ENCODE assay signal across 16 cellular contexts in genomic region chr2:85680707-85681353, GRCh38. TPM values are rescaled to one million over a fixed set of nuclear protein-coding genes. Genes with fewer than 3 reads are reported as not detected.
DNase-seq lines count a peak whose midpoint lies in the region; ATAC-seq and TF ChIP-seq lines count a peak whose summit lies in the region.
"Had no signal": no experiment of that assay in that cellular context is flagged by ENCODE, and none has a peak within 500 bp of the region (broad histone marks: within the 10 kb centered on the region; RNA-seq: fewer than 3 reads in every experiment).

No MANE protein-coding gene starts in this region.

- peaks cover 32% of the 10 kb centered on the region for H3K4me1 Mint-ChIP-seq in activated CD8-positive, alpha-beta memory T cell treated with anti-CD3 and anti-CD28 coated beads, Interleukin-2, amount 10 ng/mL, durations not matched to agents 7 days and 5 days
- H3K4me1 Mint-ChIP-seq: neural crest cell had no signal

- intact Hi-C loops in dorsolateral prefrontal cortex (cut with DNase I) = no loop called here

- H3K4me3 ChIP-seq in dorsolateral prefrontal cortex (no peak overlapping the region), skeletal muscle tissue (ENCODE audit: low read length in 3 of 3) (no peak overlapping the region)
- H3K4me3 ChIP-seq: ascending aorta; BLaER1 treated with 17β-estradiol and CSF1 and Interleukin-3, amounts not matched to agents 10 nM and 100 nM; GM23338 had no signal

- no peaks in the 10 kb centered on the region for H3K27me3 ChIP-seq in dorsolateral prefrontal cortex
- H3K27me3 ChIP-seq in skeletal muscle tissue (ENCODE audit: control insufficient read depth in 3 of 3, insufficient read depth in 3 of 3, low read length in 3 of 3) = no peaks in the 10 kb centered on the region
- H3K27me3 ChIP-seq: ascending aorta; BLaER1 treated with 17β-estradiol and CSF1 and Interleukin-3, amounts not matched to agents 10 nM and 100 nM had no signal

- ATAC-seq in activated CD8-positive, alpha-beta memory T cell treated with anti-CD3 and anti-CD28 coated beads, Interleukin-2, amount 10 ng/mL, durations not matched to agents 7 days and 5 days = peak; percentile 56
- ATAC-seq in GM19455 (IDR thresholded peaks at IDR 0.05; ENCODE audit: unreplicated experiment) = no peak
- ATAC-seq in omental fat pad (ENCODE audit: low FRiP score) = no peak
- ATAC-seq in GM19324 (IDR thresholded peaks at IDR 0.05; ENCODE audit: low FRiP score, unreplicated experiment) = no peak
- ATAC-seq: GM23338 had no signal

- H3K27ac Mint-ChIP-seq in activated CD8-positive, alpha-beta memory T cell treated with anti-CD3 and anti-CD28 coated beads, Interleukin-2, amount 10 ng/mL, durations not matched to agents 7 days and 5 days = peak overlapping the region; percentile 82
- H3K27ac Mint-ChIP-seq: GM23338 had no signal

- peak overlapping the region in 1 of 3 donors; percentile 41 for H3K9ac ChIP-seq in skeletal muscle tissue (ENCODE audit: low read depth in 1 of 3, low read length in 3 of 3)
- H3K9ac ChIP-seq: BLaER1 treated with 17β-estradiol and CSF1 and Interleukin-3, amounts not matched to agents 10 nM and 100 nM; KMS-11 had no signal

- CTCF ChIA-PET in activated CD8-positive, alpha-beta memory T cell treated with anti-CD3 and anti-CD28 coated beads, Interleukin-2, amount 10 ng/mL, durations not matched to agents 7 days and 5 days (lab: Charles Lee) = interaction anchor here (0.6 to 9.6 kb wide), 15 partner anchors 12 to 399 kb away, joined by 3 to 189 read pairs (median 6); partner anchors contain the start of gene GNLY

- TF ChIP-seq CTCF in dorsolateral prefrontal cortex (IDR thresholded peaks at IDR 0.05 in 54 of 56, conservative IDR thresholded peaks at IDR 0.05 in 2 of 56; ENCODE audit: low read depth in 1 of 56, partially characterized antibody in 56 of 56) = peak in 1 of 56 donors; percentile 7
- TF ChIP-seq CTCF in omental fat pad (IDR thresholded peaks at IDR 0.05) = no peak

- H3K36me3 ChIP-seq in skeletal muscle tissue (ENCODE audit: control insufficient read depth in 3 of 3, insufficient read depth in 3 of 3, low read length in 3 of 3) = no peaks in the 10 kb centered on the region
- H3K36me3 ChIP-seq: ascending aorta; BLaER1 treated with 17β-estradiol and CSF1 and Interleukin-3, amounts not matched to agents 10 nM and 100 nM had no signal

- peaks cover 7% of the 10 kb centered on the region for H3K36me3 Mint-ChIP-seq in activated CD8-positive, alpha-beta memory T cell treated with anti-CD3 and anti-CD28 coated beads, Interleukin-2, amount 10 ng/mL, durations not matched to agents 7 days and 5 days

- peaks cover 24 to 37% (median 30%) of the 10 kb centered on the region in 3 donors for H3K4me1 ChIP-seq in skeletal muscle tissue (ENCODE audit: control insufficient read depth in 3 of 3, insufficient read depth in 3 of 3, low read length in 3 of 3)

- H3K27me3 Mint-ChIP-seq in activated CD8-positive, alpha-beta memory T cell treated with anti-CD3 and anti-CD28 coated beads, Interleukin-2, amount 10 ng/mL, durations not matched to agents 7 days and 5 days = peaks cover 9% of the 10 kb centered on the region

- no peaks in the 10 kb centered on the region for H3K9me3 ChIP-seq in skeletal muscle tissue (ENCODE audit: control insufficient read depth in 3 of 3, low read length in 3 of 3)
- H3K9me3 ChIP-seq: ascending aorta; BLaER1 treated with 17β-estradiol and CSF1 and Interleukin-3, amounts not matched to agents 10 nM and 100 nM had no signal

- no peak for DNase-seq in activated CD8-positive, alpha-beta memory T cell treated with anti-CD3 and anti-CD28 coated beads, Interleukin-2, amount 10 ng/mL, durations not matched to agents 7 days and 5 days
- no peak for DNase-seq in activated CD8-positive, alpha-beta memory T cell treated with anti-CD3 and anti-CD28 coated beads, Interleukin-2, amount 50 U/mL, for 48 hours
- DNase-seq in NCI-H524 (lab: John Stamatoyannopoulos, UW) (peak; percentile 65 to 80), dorsolateral prefrontal cortex (peak in 3 of 10 donors; percentile 33 to 43 (median 41)), omental fat pad (ENCODE audit: low spot score) (no peak)
- DNase-seq: NCI-H526 treated with DMSO at 0.1 percent for 48 hours; stimulated activated naive CD4-positive, alpha-beta T cell treated with Interleukin-2 at 50 U/mL for 16 hours had no signal

- H3K9me3 Mint-ChIP-seq in activated CD8-positive, alpha-beta memory T cell treated with anti-CD3 and anti-CD28 coated beads, Interleukin-2, amount 10 ng/mL, durations not matched to agents 7 days and 5 days (ENCODE audit: low read depth) = peaks cover 1% of the 10 kb centered on the region
- H3K9me3 Mint-ChIP-seq: GM23338, neural crest cell had no signal

- peak overlapping the region; percentile 72 for H3K4me3 Mint-ChIP-seq in activated CD8-positive, alpha-beta memory T cell treated with anti-CD3 and anti-CD28 coated beads, Interleukin-2, amount 10 ng/mL, durations not matched to agents 7 days and 5 days
- H3K4me3 Mint-ChIP-seq: GM23338, neural crest cell had no signal

- H3K27ac ChIP-seq in dorsolateral prefrontal cortex (peak overlapping the region in 56 of 59 donors; percentile 16 to 88 (median 66)), skeletal muscle tissue (ENCODE audit: low read depth, low read length) (peak overlapping the region; percentile 65)
- H3K27ac ChIP-seq: BLaER1 treated with 17β-estradiol and CSF1 and Interleukin-3, amounts not matched to agents 10 nM and 100 nM; KMS-11 had no signal

RNA-seq across cellular contexts. Expression of gene SFTPB, which starts 12.8 kb away (rescaled TPM):
- total RNA-seq in activated CD8-positive, alpha-beta memory T cell treated with anti-CD3 and anti-CD28 coated beads, Interleukin-2, amount 10 ng/mL, durations not matched to agents 7 days and 5 days = not detected
- total RNA-seq in dorsolateral prefrontal cortex = not detected
- total RNA-seq in skeletal muscle tissue = not detected
- total RNA-seq in omental fat pad = under 1 TPM in 1 of 4 donors, not detected in 3; 0.25 TPM
- total RNA-seq: ascending aorta, GM23338, neural crest cell, SK-MEL-5 had no signal

RNA-seq across cellular contexts. Expression of gene GNLY, which starts 13.3 kb away (rescaled TPM):
- total RNA-seq in activated CD8-positive, alpha-beta memory T cell treated with anti-CD3 and anti-CD28 coated beads, Interleukin-2, amount 10 ng/mL, durations not matched to agents 7 days and 5 days = 1,000 to 10,000 TPM in 1 of 2 experiments, 100 to 1,000 TPM in 1; 364 to 1,915 TPM
- 10 to 100 TPM in 6 of 120 experiments, 1 to 10 TPM in 105, under 1 TPM in 7, not detected in 2; 0.48 to 16.9 (median 3.9) TPM for total RNA-seq in dorsolateral prefrontal cortex
- not detected for total RNA-seq in skeletal muscle tissue
- total RNA-seq in omental fat pad = 1 to 10 TPM; 1.0 to 5.5 (median 4.3) TPM
- total RNA-seq: ascending aorta, GM23338, neural crest cell, SK-MEL-5 had no signal

Comparison
In these comparisons a context has a peak if more than half of its experiments do, and no peak if none do; other contexts are left out.
1. DNase-seq: peak in NCI-H524 (2 of 2); none in activated CD8-positive, alpha-beta memory T cell treated with anti-CD3 and anti-CD28 coated beads, Interleukin-2, amount 10 ng/mL, durations not matched to agents 7 days and 5 days (single experiment), activated CD8-positive, alpha-beta memory T cell treated with anti-CD3 and anti-CD28 coated beads, Interleukin-2, amount 50 U/mL, for 48 hours (single experiment) and omental fat pad (single experiment).
2. RNA of gene GNLY, which starts 13.3 kb away (total RNA-seq): 364 to 1,915 TPM in activated CD8-positive, alpha-beta memory T cell treated with anti-CD3 and anti-CD28 coated beads, Interleukin-2, amount 10 ng/mL, durations not matched to agents 7 days and 5 days; 1.0 to 5.5 TPM in omental fat pad, 0.48 to 16.9 TPM in dorsolateral prefrontal cortex and not detected in skeletal muscle tissue (single experiment); every median in the first group is over 10 times any median in the second.